ENCODE assay signal across 2 cellular contexts in the genomic region with DNA sequence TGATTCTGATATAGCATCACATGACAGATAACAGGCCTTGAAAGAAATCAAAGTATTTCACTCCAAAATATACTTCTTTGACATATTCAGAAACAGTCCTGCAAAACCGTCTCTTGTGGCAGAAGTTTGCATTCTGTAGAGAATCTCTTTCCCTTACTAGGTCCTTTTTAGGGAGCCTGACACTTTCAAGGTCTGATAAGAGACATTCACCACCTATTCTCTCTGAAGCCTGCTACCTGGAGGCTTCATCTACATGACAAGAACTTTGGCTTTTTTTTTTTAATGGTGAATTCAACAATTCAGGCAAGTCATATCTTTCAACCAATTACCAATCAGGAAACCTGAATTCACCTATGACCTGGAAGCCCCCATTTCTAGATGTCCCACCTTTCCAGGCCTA.
TF ChIP-seq lines count a peak whose summit lies in the region.

No MANE protein-coding gene starts in this region.

TF ChIP-seq in GM23338, 12 proteins besides CTCF, POLR2A, EP300 and RAD21 (continues in another document):
- TF ChIP-seq CREB1 (CRISPR knock-in tag; IDR thresholded peaks at IDR 0.05; ENCODE audit: low read depth) (no peak), EZH2phosphoT487 (IDR thresholded peaks at IDR 0.05; ENCODE audit: unreplicated experiment) (no peak), NANOG (IDR thresholded peaks at IDR 0.05; ENCODE audit: borderline replicate concordance) (no peak), ZNF331 (CRISPR knock-in tag; IDR thresholded peaks at IDR 0.05; ENCODE audit: low read depth) (no peak), ZNF462 (CRISPR knock-in tag; IDR thresholded peaks at IDR 0.05) (no peak), ETS1 (IDR thresholded peaks at IDR 0.05) (no peak), POLR2AphosphoS5 (IDR thresholded peaks at IDR 0.05; ENCODE audit: low read depth) (no peak), STAT1 (IDR thresholded peaks at IDR 0.05; ENCODE audit: unreplicated experiment) (no peak), ZNF114 (CRISPR knock-in tag; IDR thresholded peaks at IDR 0.05) (no peak), EZH2 (IDR thresholded peaks at IDR 0.05; ENCODE audit: low read depth, unreplicated experiment) (no peak), JUNB (IDR thresholded peaks at IDR 0.05; ENCODE audit: unreplicated experiment) (no peak)

TF ChIP-seq in H1, 55 proteins besides CTCF, POLR2A, EP300 and RAD21:
- no peak for TF ChIP-seq CREB1 (IDR thresholded peaks at IDR 0.05)
- TF ChIP-seq SIX5 (IDR thresholded peaks at IDR 0.05; ENCODE audit: low read depth, low read length) = no peak
- no peak for TF ChIP-seq HDAC2 (IDR thresholded peaks at IDR 0.05; ENCODE audit: borderline replicate concordance in 1 of 2, low read depth in 2 of 2, low read length in 2 of 2)
- TF ChIP-seq TEAD4 (IDR thresholded peaks at IDR 0.05; ENCODE audit: low read depth, low read length) = no peak
- no peak for TF ChIP-seq USF2 (IDR thresholded peaks at IDR 0.05; ENCODE audit: low read length)
- TF ChIP-seq SUZ12 (IDR thresholded peaks at IDR 0.05; ENCODE audit: low read length) = no peak
- no peak for TF ChIP-seq RBBP5 (IDR thresholded peaks at IDR 0.05; ENCODE audit: borderline replicate concordance, low read depth, low read length)
- TF ChIP-seq SP4 (IDR thresholded peaks at IDR 0.05; ENCODE audit: low read length) = no peak
- TF ChIP-seq POU5F1 (IDR thresholded peaks at IDR 0.05; ENCODE audit: low read depth, low read length) = no peak
- TF ChIP-seq TAF1 (IDR thresholded peaks at IDR 0.05; ENCODE audit: low read depth, low read length) = no peak
- no peak for TF ChIP-seq GTF2F1 (IDR thresholded peaks at IDR 0.05; ENCODE audit: borderline replicate concordance, low read depth, low read length)
- TF ChIP-seq ATF2 (IDR thresholded peaks at IDR 0.05; ENCODE audit: low read length) = no peak
- no peak for TF ChIP-seq SP2 (IDR thresholded peaks at IDR 0.05; ENCODE audit: low read length)
- no peak for TF ChIP-seq ATF3 (IDR thresholded peaks at IDR 0.05; ENCODE audit: insufficient read depth, low read depth, low read length)
- TF ChIP-seq NANOG (IDR thresholded peaks at IDR 0.05; ENCODE audit: insufficient read depth, low read depth, low read length, poor library complexity, severe bottlenecking) = no peak
- no peak for TF ChIP-seq ASH2L (IDR thresholded peaks at IDR 0.05; ENCODE audit: low read length)
- TF ChIP-seq MAX (IDR thresholded peaks at IDR 0.05) = no peak
- TF ChIP-seq NRF1 (IDR thresholded peaks at IDR 0.05; ENCODE audit: low read depth, low read length) = no peak
- TF ChIP-seq YY1 (IDR thresholded peaks at IDR 0.05; ENCODE audit: low read depth, low read length) = no peak
